Comparison of ENCODE assay signal across 1 cellular context in the genomic region with DNA sequence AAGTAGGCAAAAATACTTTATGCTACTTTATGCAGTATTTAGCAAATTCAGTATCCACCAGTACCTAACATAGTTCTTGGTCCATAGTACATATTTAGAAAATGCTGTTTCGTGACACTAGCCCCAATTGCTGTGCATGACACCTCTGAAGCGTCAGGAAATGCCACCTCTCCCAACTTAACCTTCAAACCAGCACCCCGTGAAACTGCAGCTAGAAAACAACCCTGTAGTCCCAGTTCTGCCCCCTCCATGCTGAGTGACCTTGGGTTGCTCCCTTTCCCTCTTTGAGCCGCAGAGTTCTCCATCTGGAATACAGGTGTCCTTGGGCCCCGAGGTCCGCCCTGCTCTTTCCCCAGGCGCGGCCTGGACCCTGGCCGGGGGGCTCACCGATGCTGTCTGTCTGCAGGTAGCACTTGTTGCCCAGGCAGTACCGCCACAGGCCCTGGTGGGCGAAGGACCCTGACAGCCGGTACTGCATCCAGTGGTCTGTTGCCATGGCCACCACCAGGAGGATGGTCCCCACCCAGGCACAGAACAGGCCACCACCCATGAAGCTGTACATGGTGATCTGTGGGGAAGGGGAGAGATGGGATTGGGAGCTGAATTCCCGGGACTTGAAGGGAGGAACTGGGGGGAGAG.
TF ChIP-seq lines count a peak whose summit lies in the region.

No MANE protein-coding gene starts in this region.

TF ChIP-seq in HepG2, 621 proteins besides CTCF, POLR2A, EP300 and RAD21:
- no peak for TF ChIP-seq GPN1 (CRISPR knock-in tag; IDR thresholded peaks at IDR 0.05; ENCODE audit: borderline replicate concordance)
- 0 out of 2 replicates have a peak, but pooled peaks have one; percentile 51 for TF ChIP-seq ZNF572 (CRISPR knock-in tag; IDR thresholded peaks at IDR 0.05)
- TF ChIP-seq, protein P1, sequence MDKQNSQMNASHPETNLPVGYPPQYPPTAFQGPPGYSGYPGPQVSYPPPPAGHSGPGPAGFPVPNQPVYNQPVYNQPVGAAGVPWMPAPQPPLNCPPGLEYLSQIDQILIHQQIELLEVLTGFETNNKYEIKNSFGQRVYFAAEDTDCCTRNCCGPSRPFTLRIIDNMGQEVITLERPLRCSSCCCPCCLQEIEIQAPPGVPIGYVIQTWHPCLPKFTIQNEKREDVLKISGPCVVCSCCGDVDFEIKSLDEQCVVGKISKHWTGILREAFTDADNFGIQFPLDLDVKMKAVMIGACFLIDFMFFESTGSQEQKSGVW (CRISPR knock-in tag; IDR thresholded peaks at IDR 0.05; ENCODE audit: borderline replicate concordance) = no peak
- TF ChIP-seq, protein P2, sequence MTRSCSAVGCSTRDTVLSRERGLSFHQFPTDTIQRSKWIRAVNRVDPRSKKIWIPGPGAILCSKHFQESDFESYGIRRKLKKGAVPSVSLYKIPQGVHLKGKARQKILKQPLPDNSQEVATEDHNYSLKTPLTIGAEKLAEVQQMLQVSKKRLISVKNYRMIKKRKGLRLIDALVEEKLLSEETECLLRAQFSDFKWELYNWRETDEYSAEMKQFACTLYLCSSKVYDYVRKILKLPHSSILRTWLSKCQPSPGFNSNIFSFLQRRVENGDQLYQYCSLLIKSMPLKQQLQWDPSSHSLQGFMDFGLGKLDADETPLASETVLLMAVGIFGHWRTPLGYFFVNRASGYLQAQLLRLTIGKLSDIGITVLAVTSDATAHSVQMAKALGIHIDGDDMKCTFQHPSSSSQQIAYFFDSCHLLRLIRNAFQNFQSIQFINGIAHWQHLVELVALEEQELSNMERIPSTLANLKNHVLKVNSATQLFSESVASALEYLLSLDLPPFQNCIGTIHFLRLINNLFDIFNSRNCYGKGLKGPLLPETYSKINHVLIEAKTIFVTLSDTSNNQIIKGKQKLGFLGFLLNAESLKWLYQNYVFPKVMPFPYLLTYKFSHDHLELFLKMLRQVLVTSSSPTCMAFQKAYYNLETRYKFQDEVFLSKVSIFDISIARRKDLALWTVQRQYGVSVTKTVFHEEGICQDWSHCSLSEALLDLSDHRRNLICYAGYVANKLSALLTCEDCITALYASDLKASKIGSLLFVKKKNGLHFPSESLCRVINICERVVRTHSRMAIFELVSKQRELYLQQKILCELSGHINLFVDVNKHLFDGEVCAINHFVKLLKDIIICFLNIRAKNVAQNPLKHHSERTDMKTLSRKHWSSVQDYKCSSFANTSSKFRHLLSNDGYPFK (CRISPR knock-in tag; IDR thresholded peaks at IDR 0.05; ENCODE audit: borderline replicate concordance) = 0 out of 2 replicates have a peak, but pooled peaks have one; percentile 9
- no peak for TF ChIP-seq ZNF354B (CRISPR knock-in tag; IDR thresholded peaks at IDR 0.05)
- no peak for TF ChIP-seq RNF2 (conservative IDR thresholded peaks at IDR 0.05; ENCODE audit: low read depth)
- TF ChIP-seq, protein P3, sequence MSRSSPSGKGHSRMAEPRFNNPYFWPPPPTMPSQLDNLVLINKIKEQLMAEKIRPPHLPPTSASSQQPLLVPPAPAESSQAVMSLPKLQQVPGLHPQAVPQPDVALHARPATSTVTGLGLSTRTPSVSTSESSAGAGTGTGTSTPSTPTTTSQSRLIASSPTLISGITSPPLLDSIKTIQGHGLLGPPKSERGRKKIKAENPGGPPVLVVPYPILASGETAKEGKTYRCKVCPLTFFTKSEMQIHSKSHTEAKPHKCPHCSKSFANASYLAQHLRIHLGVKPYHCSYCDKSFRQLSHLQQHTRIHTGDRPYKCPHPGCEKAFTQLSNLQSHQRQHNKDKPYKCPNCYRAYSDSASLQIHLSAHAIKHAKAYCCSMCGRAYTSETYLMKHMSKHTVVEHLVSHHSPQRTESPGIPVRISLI (CRISPR knock-in tag; IDR thresholded peaks at IDR 0.05; ENCODE audit: borderline replicate concordance) = no peak
- TF ChIP-seq, protein P4, sequence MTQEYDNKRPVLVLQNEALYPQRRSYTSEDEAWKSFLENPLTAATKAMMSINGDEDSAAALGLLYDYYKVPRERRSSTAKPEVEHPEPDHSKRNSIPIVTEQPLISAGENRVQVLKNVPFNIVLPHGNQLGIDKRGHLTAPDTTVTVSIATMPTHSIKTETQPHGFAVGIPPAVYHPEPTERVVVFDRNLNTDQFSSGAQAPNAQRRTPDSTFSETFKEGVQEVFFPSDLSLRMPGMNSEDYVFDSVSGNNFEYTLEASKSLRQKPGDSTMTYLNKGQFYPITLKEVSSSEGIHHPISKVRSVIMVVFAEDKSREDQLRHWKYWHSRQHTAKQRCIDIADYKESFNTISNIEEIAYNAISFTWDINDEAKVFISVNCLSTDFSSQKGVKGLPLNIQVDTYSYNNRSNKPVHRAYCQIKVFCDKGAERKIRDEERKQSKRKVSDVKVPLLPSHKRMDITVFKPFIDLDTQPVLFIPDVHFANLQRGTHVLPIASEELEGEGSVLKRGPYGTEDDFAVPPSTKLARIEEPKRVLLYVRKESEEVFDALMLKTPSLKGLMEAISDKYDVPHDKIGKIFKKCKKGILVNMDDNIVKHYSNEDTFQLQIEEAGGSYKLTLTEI (CRISPR knock-in tag; conservative IDR thresholded peaks at IDR 0.05) = no peak
- TF ChIP-seq CREB1 (IDR thresholded peaks at IDR 0.05) = no peak
- no peak for TF ChIP-seq CREB1 (CRISPR knock-in tag; IDR thresholded peaks at IDR 0.05)
- 0 out of 2 replicates have a peak, but pooled peaks have one; percentile 26 for TF ChIP-seq FOXO1 (CRISPR knock-in tag; IDR thresholded peaks at IDR 0.05)
- TF ChIP-seq SMAD3 (CRISPR knock-in tag; IDR thresholded peaks at IDR 0.05) = no peak
- no peak for TF ChIP-seq ZNF777 (CRISPR knock-in tag; IDR thresholded peaks at IDR 0.05)
- 0 out of 2 replicates have a peak, but pooled peaks have one; percentile 18 for TF ChIP-seq ZNF768 (CRISPR knock-in tag; IDR thresholded peaks at IDR 0.05)
- TF ChIP-seq RFX3 (CRISPR knock-in tag; IDR thresholded peaks at IDR 0.05) = peak; percentile 51; the same call in 1 of the 2 replicates
- no peak for TF ChIP-seq HOXA9 (CRISPR knock-in tag; IDR thresholded peaks at IDR 0.05; ENCODE audit: borderline replicate concordance)
- TF ChIP-seq ZNF839 (CRISPR knock-in tag; IDR thresholded peaks at IDR 0.05; ENCODE audit: borderline replicate concordance) = no peak
- no peak for TF ChIP-seq ZNF121 (CRISPR knock-in tag; IDR thresholded peaks at IDR 0.05)
- no peak for TF ChIP-seq RBAK (CRISPR knock-in tag; IDR thresholded peaks at IDR 0.05)
- no peak for TF ChIP-seq YEATS2 (CRISPR knock-in tag; IDR thresholded peaks at IDR 0.05; ENCODE audit: borderline replicate concordance)
- TF ChIP-seq, protein P5, sequence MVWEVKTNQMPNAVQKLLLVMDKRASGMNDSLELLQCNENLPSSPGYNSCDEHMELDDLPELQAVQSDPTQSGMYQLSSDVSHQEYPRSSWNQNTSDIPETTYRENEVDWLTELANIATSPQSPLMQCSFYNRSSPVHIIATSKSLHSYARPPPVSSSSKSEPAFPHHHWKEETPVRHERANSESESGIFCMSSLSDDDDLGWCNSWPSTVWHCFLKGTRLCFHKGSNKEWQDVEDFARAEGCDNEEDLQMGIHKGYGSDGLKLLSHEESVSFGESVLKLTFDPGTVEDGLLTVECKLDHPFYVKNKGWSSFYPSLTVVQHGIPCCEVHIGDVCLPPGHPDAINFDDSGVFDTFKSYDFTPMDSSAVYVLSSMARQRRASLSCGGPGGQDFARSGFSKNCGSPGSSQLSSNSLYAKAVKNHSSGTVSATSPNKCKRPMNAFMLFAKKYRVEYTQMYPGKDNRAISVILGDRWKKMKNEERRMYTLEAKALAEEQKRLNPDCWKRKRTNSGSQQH (CRISPR knock-in tag; IDR thresholded peaks at IDR 0.05; ENCODE audit: low read depth) = no peak
- no peak for TF ChIP-seq SIX1 (CRISPR knock-in tag; IDR thresholded peaks at IDR 0.05; ENCODE audit: borderline replicate concordance)
- TF ChIP-seq, protein P6, sequence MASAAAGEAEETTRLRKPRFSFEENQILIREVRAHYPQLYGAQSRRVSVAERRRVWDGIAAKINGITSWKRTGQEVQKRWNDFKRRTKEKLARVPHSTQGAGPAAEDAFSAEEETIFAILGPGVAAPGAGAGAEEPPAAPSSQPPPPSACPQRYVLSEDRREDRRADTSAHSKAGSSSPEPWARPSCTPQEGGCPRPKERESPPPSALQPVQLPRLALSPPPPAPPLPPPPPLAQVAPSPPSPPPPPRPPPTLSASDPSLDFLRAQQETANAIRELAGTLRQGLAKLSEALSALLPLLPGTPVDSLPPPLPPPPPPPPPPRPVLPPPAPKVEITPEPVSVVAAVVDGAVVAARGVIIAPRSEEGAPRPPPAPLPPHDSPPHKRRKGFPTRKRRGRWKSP (CRISPR knock-in tag; IDR thresholded peaks at IDR 0.05) = no peak
- no peak for TF ChIP-seq ZNF891 (CRISPR knock-in tag; IDR thresholded peaks at IDR 0.05)
